ENCODE assay signal across 8 cellular contexts in genomic region chr13:51286135-51287002, GRCh38. TPM values are rescaled to one million over a fixed set of nuclear protein-coding genes. Genes with fewer than 3 reads are reported as not detected.
DNase-seq lines count a peak whose midpoint lies in the region; ATAC-seq and TF ChIP-seq lines count a peak whose summit lies in the region.

No MANE protein-coding gene starts in this region.

- TF ChIP-seq CTCF in body of pancreas (IDR thresholded peaks at IDR 0.05), result peak; percentile 83 to 92 (median 87)

- no peak overlapping the region for H3K27ac ChIP-seq in body of pancreas

- H3K36me3 ChIP-seq in H7 (replicated peaks; ENCODE audit: control insufficient read depth, insufficient read depth, low read length) (peaks cover 1% of the 10 kb centered on the region; the same call in 1 of the 2 replicates), body of pancreas (replicated peaks in 1 of 2; ENCODE audit: insufficient read depth in 1 of 2, low read depth in 2 of 2) (no peaks in the 10 kb centered on the region)

- H3K4me1 ChIP-seq in body of pancreas, result peaks cover 14% of the 10 kb centered on the region

- 35 to 36% methylated on average over 13 of the region's 13 CpGs for WGBS in body of pancreas, 2 donors

- H3K4me3 ChIP-seq in H7 (ENCODE audit: insufficient read depth, low read depth, low read length), result no peak overlapping the region
- no peak overlapping the region for H3K4me3 ChIP-seq in body of pancreas

- H3K9me3 ChIP-seq in body of pancreas, result no peaks in the 10 kb centered on the region

- TF ChIP-seq POLR2A in body of pancreas (IDR thresholded peaks at IDR 0.05), result no peak

- peak; percentile 49 for DNase-seq in DMS153 treated with DMSO at 0.1 percent for 48 hours (lab: John Stamatoyannopoulos, UW; ENCODE audit: unreplicated experiment)
- DNase-seq in H7, result peak; percentile 83
- DNase-seq in NCI-H2029 (lab: John Stamatoyannopoulos, UW), result peak; percentile 6
- DNase-seq in UCSD-AML1 (lab: John Stamatoyannopoulos, UW; ENCODE audit: unreplicated experiment), result peak; percentile 76
- peak; percentile 80 to 87 (median 83) for DNase-seq in body of pancreas
- DNase-seq in iPS-NIHi11 (ENCODE audit: low spot score), result peak; percentile 83
- peak; percentile 74 for DNase-seq in stimulated activated CD4-positive, alpha-beta T cell treated with anti-CD3 and anti-CD28 coated beads, Interleukin-12 subunit alpha, Interleukin-12 subunit beta, amount 100 ng/mL, for 4 hours

- no peaks in the 10 kb centered on the region for H3K27me3 ChIP-seq in H7 (ENCODE audit: control insufficient read depth, insufficient read depth, low read length)
- no peaks in the 10 kb centered on the region for H3K27me3 ChIP-seq in body of pancreas

- peak; percentile 87 for ATAC-seq in body of pancreas
- ATAC-seq in GM21528 (IDR thresholded peaks at IDR 0.05; ENCODE audit: low FRiP score, unreplicated experiment), result no peak

- intact Hi-C loops in body of pancreas (cut with DNase I), result loop anchor here (5.0 to 10.0 kb wide), 2 partner anchors 64 to 142 kb away; partner anchors contain the start of gene FAM124A

RNA-seq across cellular contexts. Expression of gene SERPINE3, which starts 53.1 kb away (rescaled TPM):
- total RNA-seq in H7 (2014; rRNA removed; shearing (Covaris generic)), result 0.18 and 0.28 TPM in 2 replicates
- total RNA-seq in body of pancreas, result not detected

Comparison
In these comparisons a context has a peak if more than half of its experiments do, and no peak if none do; other contexts are left out.
1. DNase-seq: peak in every context shown above with its lines; median percentile 83 in H7; 83 in body of pancreas; 83 in iPS-NIHi11; 76 in UCSD-AML1; 74 in stimulated activated CD4-positive, alpha-beta T cell treated with anti-CD3 and anti-CD28 coated beads, Interleukin-12 subunit alpha, Interleukin-12 subunit beta, amount 100 ng/mL, for 4 hours; 49 in DMS153 treated with DMSO at 0.1 percent for 48 hours; 6 in NCI-H2029.